10 cellular contexts compared by ENCODE assay signal in genomic region chr3:126288314-126288713, GRCh38.
DNase-seq lines count a peak whose midpoint lies in the region; ATAC-seq and TF ChIP-seq lines count a peak whose summit lies in the region.
"Had no signal": no experiment of that assay in that cellular context is flagged by ENCODE, and none has a peak within 500 bp of the region (broad histone marks: within the 10 kb centered on the region; RNA-seq: fewer than 3 reads in every experiment).

No MANE protein-coding gene starts in this region.

- H3K4ac ChIP-seq in neuronal stem cell (ENCODE audit: low read length): no peak overlapping the region

- H3K4me1 Mint-ChIP-seq in activated CD4-positive, alpha-beta T cell treated with anti-CD3 and anti-CD28 coated beads for 36 hours: peaks cover 2% of the 10 kb centered on the region

- no peak overlapping the region for H2AFZ ChIP-seq in neuronal stem cell (ENCODE audit: low read length)

- no peak overlapping the region for H3K27ac Mint-ChIP-seq in activated CD4-positive, alpha-beta T cell treated with anti-CD3 and anti-CD28 coated beads for 36 hours

- intact Hi-C loops in Right ventricle myocardium inferior (cut with DNase I): loop anchor here (1.0 kb wide), 1 partner anchor 18 kb away; no protein-coding TSS in a partner anchor
- intact Hi-C loops in cardiac septum (cut with DNase I): loop anchor here (5.0 kb wide), 1 partner anchor 69 kb away; the partner anchor contains the start of gene KLF15
- intact Hi-C loops in left ventricle myocardium inferior (cut with micrococcal nuclease): no loop called here
- intact Hi-C loops in activated CD4-positive, alpha-beta T cell treated with anti-CD3 and anti-CD28 coated beads for 36 hours (cut with DNase I, micrococcal nuclease): no loop called here
- intact Hi-C loops in posterior vena cava (cut with DNase I): no loop called here

- peak overlapping the region; percentile 13 for H3K14ac ChIP-seq in neuronal stem cell (ENCODE audit: low read length)

- H3K4me1 ChIP-seq in left ventricle myocardium inferior (peaks cover 47% of the 10 kb centered on the region), neuronal stem cell (ENCODE audit: control insufficient read depth in 2 of 2, insufficient read depth in 1 of 2, low read depth in 1 of 2, low read length in 2 of 2) (peaks cover 19 to 22% of the 10 kb centered on the region in 2 donors)

- peak; percentile 76 for ATAC-seq in Right ventricle myocardium inferior
- no peak for ATAC-seq in activated CD4-positive, alpha-beta T cell treated with anti-CD3 and anti-CD28 coated beads for 36 hours
- ATAC-seq: A549 had no signal

- H4K91ac ChIP-seq in neuronal stem cell (ENCODE audit: low read depth, low read length, poor library complexity): no peak overlapping the region

- POLR2A ChIA-PET in activated CD4-positive, alpha-beta T cell treated with anti-CD3 and anti-CD28 coated beads for 36 hours (lab: Charles Lee): no interaction called here

- H3K4me3 ChIP-seq in left ventricle myocardium inferior: peak overlapping the region; percentile 62
- H3K4me3 ChIP-seq in neuronal stem cell (ENCODE audit: low read length in 2 of 2): no peak overlapping the region
- H3K4me3 ChIP-seq: A549 had no signal

- no peak overlapping the region for H3K9ac ChIP-seq in neuronal stem cell (ENCODE audit: low read depth, low read length, poor library complexity)

- CTCF ChIA-PET in activated CD4-positive, alpha-beta T cell treated with anti-CD3 and anti-CD28 coated beads for 36 hours (lab: Charles Lee): no interaction called here

- no peaks in the 10 kb centered on the region for H3K9me3 Mint-ChIP-seq in activated CD4-positive, alpha-beta T cell treated with anti-CD3 and anti-CD28 coated beads for 36 hours (ENCODE audit: low read depth)

- H2AK5ac ChIP-seq in neuronal stem cell (ENCODE audit: low read depth, low read length): no peak overlapping the region

- peak overlapping the region; percentile 86 for H3K4me2 ChIP-seq in neuronal stem cell (ENCODE audit: insufficient read depth, low read length, poor library complexity, severe bottlenecking)
- H3K4me2 ChIP-seq: A549 had no signal

- no CpG with 5 or more reads among the region's 20 CpGs for WGBS in neuronal stem cell (ENCODE audit: extremely low coverage in 2 of 2, insufficient read length in 2 of 2, insufficient replicate concordance in 1 of 2), 2 donors

- no peak overlapping the region for H3K4me3 Mint-ChIP-seq in activated CD4-positive, alpha-beta T cell treated with anti-CD3 and anti-CD28 coated beads for 36 hours

- H3K27me3 ChIP-seq in left ventricle myocardium inferior (ENCODE audit: low read depth) (peaks cover 7% of the 10 kb centered on the region), neuronal stem cell (ENCODE audit: control insufficient read depth in 3 of 3, insufficient read depth in 3 of 3, low read depth in 1 of 3, low read length in 3 of 3) (peaks cover 0 to 28% (median 7%) of the 10 kb centered on the region in 3 experiments)

- TF ChIP-seq CTCF in left ventricle myocardium inferior (IDR thresholded peaks at IDR 0.05; ENCODE audit: borderline replicate concordance): no peak

- no peak overlapping the region for H3K23ac ChIP-seq in neuronal stem cell (ENCODE audit: low read depth, low read length, poor library complexity)

- H2BK15ac ChIP-seq in neuronal stem cell (ENCODE audit: low read length): no peak overlapping the region

- H3K27me3 Mint-ChIP-seq in activated CD4-positive, alpha-beta T cell treated with anti-CD3 and anti-CD28 coated beads for 36 hours: peaks cover 58% of the 10 kb centered on the region

- H2BK5ac ChIP-seq in neuronal stem cell (ENCODE audit: low read length): no peak overlapping the region

- DNase-seq in Right ventricle myocardium inferior (ENCODE audit: missing footprints) (no peak), cardiac septum (ENCODE audit: low spot score) (no peak), left ventricle myocardium inferior (peak; percentile 54), neuronal stem cell (ENCODE audit: low spot score) (peak; percentile 36), NCI-H1417 treated with DMSO at 0.1 percent for 48 hours (lab: John Stamatoyannopoulos, UW) (no peak), posterior vena cava (ENCODE audit: low spot score) (no peak)
- DNase-seq in stimulated activated CD4-positive, alpha-beta T cell treated with anti-CD3 and anti-CD28 coated beads, Interleukin-4, amount 100 ng/mL, for 24 hours: no peak
- DNase-seq in activated CD4-positive, alpha-beta T cell treated with anti-CD3 and anti-CD28 coated beads for 36 hours: no peak
- DNase-seq: foreskin melanocyte had no signal

- H3K36me3 ChIP-seq in left ventricle myocardium inferior: no peaks in the 10 kb centered on the region
- H3K36me3 ChIP-seq in neuronal stem cell (replicated peaks in 1 of 2; ENCODE audit: control insufficient read depth in 2 of 2, insufficient read depth in 2 of 2, low read length in 2 of 2): no peaks in the 10 kb centered on the region

- no peak overlapping the region for H4K8ac ChIP-seq in neuronal stem cell (ENCODE audit: low read depth, low read length)

- peak overlapping the region; percentile 68 for H3K18ac ChIP-seq in neuronal stem cell (ENCODE audit: low read length)

- H2BK120ac ChIP-seq in neuronal stem cell (ENCODE audit: low read depth, low read length): no peak overlapping the region

- H3K9me3 ChIP-seq in left ventricle myocardium inferior (replicated peaks) (no peaks in the 10 kb centered on the region), neuronal stem cell (replicated peaks in 1 of 2; ENCODE audit: control insufficient read depth in 2 of 2, insufficient read depth in 1 of 2, low read depth in 1 of 2, low read length in 2 of 2) (no peaks in the 10 kb centered on the region)
- H3K9me3 ChIP-seq: A549 had no signal

- no peaks in the 10 kb centered on the region for H3K36me3 Mint-ChIP-seq in activated CD4-positive, alpha-beta T cell treated with anti-CD3 and anti-CD28 coated beads for 36 hours (ENCODE audit: low read depth)

- H3K79me1 ChIP-seq in neuronal stem cell (ENCODE audit: low read depth, low read length): no peaks in the 10 kb centered on the region

- no peak overlapping the region for H2BK12ac ChIP-seq in neuronal stem cell (ENCODE audit: low read length)

- H3K27ac ChIP-seq in left ventricle myocardium inferior (replicated peaks) (peak overlapping the region; percentile 90), neuronal stem cell (replicated peaks; ENCODE audit: low read length) (no peak overlapping the region)
- H3K27ac ChIP-seq: A549 had no signal

Comparison
In these comparisons a context has a peak if more than half of its experiments do, and no peak if none do; other contexts are left out.
1. DNase-seq: peak in left ventricle myocardium inferior (single experiment) and neuronal stem cell (single experiment); none in Right ventricle myocardium inferior (single experiment), cardiac septum (single experiment), stimulated activated CD4-positive, alpha-beta T cell treated with anti-CD3 and anti-CD28 coated beads, Interleukin-4, amount 100 ng/mL, for 24 hours (single experiment), activated CD4-positive, alpha-beta T cell treated with anti-CD3 and anti-CD28 coated beads for 36 hours (single experiment), NCI-H1417 treated with DMSO at 0.1 percent for 48 hours (single experiment) and posterior vena cava (single experiment).
2. intact Hi-C loops: an anchor here in Right ventricle myocardium inferior (1.0 kb wide) and cardiac septum (5.0 kb wide); none called in left ventricle myocardium inferior, activated CD4-positive, alpha-beta T cell treated with anti-CD3 and anti-CD28 coated beads for 36 hours and posterior vena cava.